In genomic region chr6:133339543-133340384, GRCh38 we compare ENCODE assay signal across 19 cellular contexts.
DNase-seq lines count a peak whose midpoint lies in the region; ATAC-seq, FAIRE-seq and TF ChIP-seq lines count a peak whose summit lies in the region.
"Had no signal": no experiment of that assay in that cellular context is flagged by ENCODE, and none has a peak within 500 bp of the region (broad histone marks: within the 10 kb centered on the region; RNA-seq: fewer than 3 reads in every experiment).

No MANE protein-coding gene starts in this region.

- WGBS in A549 (ENCODE audit: missing lambda C conversion rate): 86% methylated on average over 7 of the region's 7 CpGs
- 72 to 92% methylated on average over 7 of the region's 7 CpGs for WGBS in gastroesophageal sphincter (ENCODE audit: low coverage in 1 of 2), 2 donors

- no peak overlapping the region for H3K4me3 ChIP-seq in A549
- H3K4me3 ChIP-seq in epithelial cell of esophagus (ENCODE audit: low read length): no peak overlapping the region
- no peak overlapping the region for H3K4me3 ChIP-seq in gastroesophageal sphincter
- H3K4me3 ChIP-seq: SJCRH30 had no signal

- POLR2A ChIA-PET in A549 (lab: Yijun Ruan, JAX): no interaction called here

- no peak for FAIRE-seq in A549 (lab: Jason Lieb, UNC)
- FAIRE-seq: G401.6 had no signal

- no peak for TF ChIP-seq CTCF in A549 (IDR thresholded peaks at IDR 0.05)
- TF ChIP-seq CTCF in epithelial cell of esophagus (IDR thresholded peaks at IDR 0.05; ENCODE audit: insufficient read depth, low read depth, low read length, missing control alignments): no peak
- no peak for TF ChIP-seq CTCF in gastroesophageal sphincter (IDR thresholded peaks at IDR 0.05)

- peak; percentile 71 for DNase-seq in NCI-H1105 treated with DMSO at 0.1 percent for 48 hours (lab: John Stamatoyannopoulos, UW)
- no peak for DNase-seq in NCI-H1105 (lab: John Stamatoyannopoulos, UW)
- DNase-seq in A549 (ENCODE audit: low read depth in 1 of 2, low spot score in 1 of 2): no peak
- peak; percentile 34 for DNase-seq in OCI-M1 (lab: John Stamatoyannopoulos, UW)
- peak; percentile 27 for DNase-seq in epithelial cell of esophagus (ENCODE audit: low read depth)
- no peak for DNase-seq in dermis blood vessel endothelial cell
- no peak for DNase-seq in activated CD8-positive, alpha-beta memory T cell treated with anti-CD3 and anti-CD28 coated beads for 24 hours
- DNase-seq: 8988T; CD4-positive, CD25-positive, alpha-beta regulatory T cell; COR-L47; KG1; NCI-H1048; NCI-H146; NCI-H2029 treated with DMSO at 0.1 percent for 48 hours; NCI-H446 treated with DMSO at 0.1 percent for 48 hours; RPMI8226; SJCRH30 had no signal

- no peaks in the 10 kb centered on the region for H3K36me3 ChIP-seq in gastroesophageal sphincter
- H3K36me3 ChIP-seq: SJCRH30 had no signal

- TF ChIP-seq RAD21 in A549 (conservative IDR thresholded peaks at IDR 0.05 in 1 of 2, IDR thresholded peaks at IDR 0.05 in 1 of 2): no peak

- H3K4me1 ChIP-seq in A549 (peaks cover 62% of the 10 kb centered on the region), gastroesophageal sphincter (no peaks in the 10 kb centered on the region)
- H3K4me1 ChIP-seq: SJCRH30 had no signal

- H3K4me2 ChIP-seq in A549: peak overlapping the region; percentile 80

- H3K27ac ChIP-seq in A549: peak overlapping the region; percentile 78 to 81
- H3K27ac ChIP-seq in gastroesophageal sphincter: no peak overlapping the region
- H3K27ac ChIP-seq: SJCRH30 had no signal

- TF ChIP-seq EP300 in A549 (IDR thresholded peaks at IDR 0.05) (no peak), gastroesophageal sphincter (IDR thresholded peaks at IDR 0.05) (no peak)

- CTCF ChIA-PET in A549 (lab: Yijun Ruan, JAX): interaction anchor here (1.2 kb wide), 1 partner anchor 66 kb away, joined by 3 read pairs; no protein-coding TSS in a partner anchor

- ATAC-seq in A549 (no peak), gastroesophageal sphincter (no peak)

- H3K27me3 ChIP-seq in gastroesophageal sphincter: no peaks in the 10 kb centered on the region
- H3K27me3 ChIP-seq: SJCRH30 had no signal

- H3K9me3 ChIP-seq in A549 (no peaks in the 10 kb centered on the region), gastroesophageal sphincter (no peaks in the 10 kb centered on the region)
- H3K9me3 ChIP-seq: SJCRH30 had no signal

- TF ChIP-seq POLR2A in A549 (IDR thresholded peaks at IDR 0.05; ENCODE audit: low read length): no peak
- TF ChIP-seq POLR2A in gastroesophageal sphincter (IDR thresholded peaks at IDR 0.05): no peak

TF ChIP-seq in A549, 52 proteins besides CTCF, POLR2A, EP300 and RAD21:
- TF ChIP-seq NR3C1 (IDR thresholded peaks at IDR 0.05): no peak
- TF ChIP-seq HOXB5 (CRISPR knock-in tag; IDR thresholded peaks at IDR 0.05): no peak
- no peak for TF ChIP-seq KDM5A (IDR thresholded peaks at IDR 0.05)
- TF ChIP-seq BCL3 (IDR thresholded peaks at IDR 0.05): no peak
- no peak for TF ChIP-seq POLR2AphosphoS2 (conservative IDR thresholded peaks at IDR 0.05; ENCODE audit: low read length)
- no peak for TF ChIP-seq CBX2 (IDR thresholded peaks at IDR 0.05; ENCODE audit: borderline replicate concordance, low read depth)
- TF ChIP-seq CBX8 (IDR thresholded peaks at IDR 0.05): no peak
- TF ChIP-seq NPAS2 (CRISPR knock-in tag; IDR thresholded peaks at IDR 0.05; ENCODE audit: borderline replicate concordance): no peak

Comparison
In these comparisons a context has a peak if more than half of its experiments do, and no peak if none do; other contexts are left out.
1. DNase-seq: peak in NCI-H1105 treated with DMSO at 0.1 percent for 48 hours (single experiment), OCI-M1 (single experiment) and epithelial cell of esophagus (single experiment); none in NCI-H1105 (single experiment), A549 (0 of 2), dermis blood vessel endothelial cell (single experiment) and activated CD8-positive, alpha-beta memory T cell treated with anti-CD3 and anti-CD28 coated beads for 24 hours (single experiment).
2. H3K27ac ChIP-seq: peak in A549 (2 of 2); none in gastroesophageal sphincter (0 of 4).